8 cellular contexts compared by ENCODE assay signal in genomic region chr14:103058209-103059055, GRCh38. TPM values are rescaled to one million over a fixed set of nuclear protein-coding genes. Genes with fewer than 3 reads are reported as not detected.
DNase-seq lines count a peak whose midpoint lies in the region; ATAC-seq, FAIRE-seq and TF ChIP-seq lines count a peak whose summit lies in the region.
"Had no signal": no experiment of that assay in that cellular context is flagged by ENCODE, and none has a peak within 500 bp of the region (broad histone marks: within the 10 kb centered on the region; RNA-seq: fewer than 3 reads in every experiment).

No MANE protein-coding gene starts in this region.

- TF ChIP-seq CTCF in HFF-Myc (IDR thresholded peaks at IDR 0.05; ENCODE audit: low read depth, low read length, missing control alignments): no peak
- no peak for TF ChIP-seq CTCF in adrenal gland (IDR thresholded peaks at IDR 0.05)
- no peak for TF ChIP-seq CTCF in kidney (IDR thresholded peaks at IDR 0.05; ENCODE audit: borderline replicate concordance, extremely low read depth, insufficient read depth)
- TF ChIP-seq CTCF in stomach (IDR thresholded peaks at IDR 0.05): no peak
- no peak for TF ChIP-seq CTCF in GM13977 (IDR thresholded peaks at IDR 0.05; ENCODE audit: extremely low read depth, insufficient read depth, missing control alignments)

- H3K27ac ChIP-seq in adrenal gland (peak overlapping the region in 4 of 5 donors; percentile 68 to 99 (median 71)), kidney (ENCODE audit: low read depth in 2 of 2, low read length in 2 of 2) (peak overlapping the region; percentile 59 to 78), stomach (peak overlapping the region; percentile 83 to 96 (median 86))

- peak overlapping the region; percentile 26 to 85 for H3K9ac ChIP-seq in kidney (ENCODE audit: low read length in 2 of 2)

- DNase-seq in HFF-Myc (ENCODE audit: extremely low read depth, low read depth): no peak
- DNase-seq in adrenal gland: peak in 1 of 7 donors; percentile 31
- peak; percentile 72 for DNase-seq in kidney
- no peak for DNase-seq in stomach
- no peak for DNase-seq in NCI-H2107 treated with DMSO at 0.1 percent for 48 hours (lab: John Stamatoyannopoulos, UW; ENCODE audit: unreplicated experiment)
- DNase-seq in GM13977 (ENCODE audit: low spot score): no peak

- ATAC-seq in GM21529 (IDR thresholded peaks at IDR 0.05; ENCODE audit: unreplicated experiment): no peak

- no peak for FAIRE-seq in kidney (lab: Jason Lieb, UNC)

- intact Hi-C loops in adrenal gland (cut with DNase I) (no loop called here), kidney (cut with DNase I) (no loop called here), stomach (cut with DNase I; ENCODE audit: low total_unique reads) (no loop called here)

- H3K4me1 ChIP-seq in adrenal gland (replicated peaks in 1 of 2) (peaks cover 27 to 35% of the 10 kb centered on the region in 2 donors), kidney (ENCODE audit: control insufficient read depth in 1 of 2, insufficient read depth in 1 of 2, low read depth in 1 of 2, low read length in 2 of 2) (peaks cover 0 to 23% of the 10 kb centered on the region in 2 donors), stomach (peaks cover 25 to 54% (median 49%) of the 10 kb centered on the region in 4 donors)

- WGBS in adrenal gland, 4 donors: 53 to 65% (median 56%) methylated on average over 33 to 37 of the region's 37 CpGs
- WGBS in stomach, 5 donors: 42 to 51% (median 45%) methylated on average over 34 to 37 of the region's 37 CpGs

- no peak for TF ChIP-seq EP300 in stomach (IDR thresholded peaks at IDR 0.05)

- H3K27me3 ChIP-seq in adrenal gland (no peaks in the 10 kb centered on the region), stomach (peaks cover 0 to 9% (median 0%) of the 10 kb centered on the region in 3 donors)

- H3K9me3 ChIP-seq in adrenal gland (replicated peaks in 1 of 3) (no peaks in the 10 kb centered on the region), kidney (ENCODE audit: control insufficient read depth in 1 of 2, low read length in 2 of 2) (no peaks in the 10 kb centered on the region), stomach (no peaks in the 10 kb centered on the region)

- H3K4me3 ChIP-seq in HFF-Myc (replicated peaks; ENCODE audit: low read depth, low read length) (peak overlapping the region; percentile 86), adrenal gland (peak overlapping the region; percentile 68 to 96 (median 86)), kidney (ENCODE audit: low read length in 2 of 2) (peak overlapping the region; percentile 74 to 84), stomach (peak overlapping the region; percentile 63 to 96 (median 82))

- H3K36me3 ChIP-seq in adrenal gland (replicated peaks in 1 of 2) (no peaks in the 10 kb centered on the region), kidney (ENCODE audit: control insufficient read depth in 1 of 2, insufficient read depth in 2 of 2, low read length in 2 of 2) (no peaks in the 10 kb centered on the region), stomach (no peaks in the 10 kb centered on the region)

- in situ Hi-C loops in GM13977 (cut with MboI; ENCODE audit: low pct_unique_long_range_greater_than_20kb, low sequenced_read_pairs, unreplicated experiment): no loop called here

- TF ChIP-seq POLR2A in adrenal gland (IDR thresholded peaks at IDR 0.05) (no peak), stomach (IDR thresholded peaks at IDR 0.05) (no peak)

RNA-seq across cellular contexts. Expression of gene CDC42BPB, which starts 1.1 kb away (rescaled TPM):
- 100 to 1,000 TPM in 1 of 8 donors, 10 to 100 TPM in 7; 71.2 to 108 (median 79.7) TPM for total RNA-seq in adrenal gland
- 10 to 100 TPM; 41.1 to 64.4 (median 49.9) TPM for polyA plus RNA-seq in adrenal gland
- 127 TPM for total RNA-seq in kidney
- 22.5 TPM for polyA plus RNA-seq in kidney (ENCODE audit: insufficient read depth, low read depth, low replicate concordance)
- 100 to 1,000 TPM in 4 of 5 donors, 10 to 100 TPM in 1; 85.2 to 400 (median 191) TPM for total RNA-seq in stomach
- 10 to 100 TPM; 16.3 to 23.7 (median 20.6) TPM for polyA plus RNA-seq in stomach

RNA-seq across cellular contexts. Expression of gene LBHD2, which starts 25.6 kb away (rescaled TPM):
- total RNA-seq in adrenal gland (not detected), kidney (not detected), stomach (not detected)
- polyA plus RNA-seq in adrenal gland (not detected), kidney (ENCODE audit: insufficient read depth, low read depth, low replicate concordance) (0.82 TPM), stomach (not detected)
- total RNA-seq: renal cortical epithelial cell had no signal

RNA-seq across cellular contexts. Expression of gene EXOC3L4, which starts 36.1 kb away (rescaled TPM):
- total RNA-seq in adrenal gland: 1 to 10 TPM in 4 of 8 donors, under 1 TPM in 4; 0.12 to 2.0 (median 1.3) TPM
- polyA plus RNA-seq in adrenal gland: 1 to 10 TPM in 2 of 3 donors, not detected in 1; 3.1 to 4.3 TPM
- 11.6 TPM for total RNA-seq in kidney
- 15.6 TPM for polyA plus RNA-seq in kidney (ENCODE audit: insufficient read depth, low read depth, low replicate concordance)
- 10 to 100 TPM in 3 of 5 donors, 1 to 10 TPM in 2; 1.3 to 82.8 (median 38.5) TPM for total RNA-seq in stomach
- polyA plus RNA-seq in stomach: 10 to 100 TPM in 2 of 3 donors, 1 to 10 TPM in 1; 9.9 to 21.6 (median 10.8) TPM
